ENCODE assay signal across 1 cellular context in the genomic region with DNA sequence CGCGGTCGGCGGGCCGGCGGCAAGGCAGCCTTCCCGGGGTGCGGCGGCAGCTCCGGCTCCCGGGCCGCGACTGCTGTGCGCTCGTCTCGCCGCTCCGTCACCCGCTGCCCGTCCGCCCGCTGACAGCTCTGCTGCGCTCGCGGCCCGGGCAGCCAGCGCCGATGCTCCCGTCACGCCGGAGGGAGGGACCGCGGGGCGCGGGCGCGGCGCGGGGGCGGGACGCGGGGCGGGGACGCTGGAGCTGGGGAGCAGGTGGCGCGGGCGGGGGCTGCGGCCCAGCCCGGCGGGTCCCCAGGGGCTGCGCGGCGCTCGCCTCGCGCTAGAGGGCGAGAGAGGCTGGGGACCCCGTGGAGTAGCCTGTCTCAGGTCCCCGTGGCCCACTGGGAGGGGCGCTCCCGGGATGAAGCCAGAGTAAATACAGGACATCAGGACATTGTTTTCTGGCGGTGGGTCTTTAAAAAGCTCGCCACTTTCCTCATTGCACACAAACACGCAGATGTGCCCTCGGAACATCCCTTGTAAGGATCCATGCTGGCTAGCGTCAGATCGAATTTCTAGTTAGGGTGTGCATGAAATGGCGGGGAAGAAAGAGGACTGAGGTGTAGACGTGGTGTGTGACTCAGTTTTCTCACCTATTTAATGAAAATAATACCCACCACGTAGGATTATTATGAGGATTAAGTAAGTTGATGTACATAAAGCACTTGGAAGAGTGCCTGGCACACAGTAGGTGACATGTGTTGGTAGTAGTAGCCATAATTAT.
TF ChIP-seq lines count a peak whose summit lies in the region.

A gene with protein sequence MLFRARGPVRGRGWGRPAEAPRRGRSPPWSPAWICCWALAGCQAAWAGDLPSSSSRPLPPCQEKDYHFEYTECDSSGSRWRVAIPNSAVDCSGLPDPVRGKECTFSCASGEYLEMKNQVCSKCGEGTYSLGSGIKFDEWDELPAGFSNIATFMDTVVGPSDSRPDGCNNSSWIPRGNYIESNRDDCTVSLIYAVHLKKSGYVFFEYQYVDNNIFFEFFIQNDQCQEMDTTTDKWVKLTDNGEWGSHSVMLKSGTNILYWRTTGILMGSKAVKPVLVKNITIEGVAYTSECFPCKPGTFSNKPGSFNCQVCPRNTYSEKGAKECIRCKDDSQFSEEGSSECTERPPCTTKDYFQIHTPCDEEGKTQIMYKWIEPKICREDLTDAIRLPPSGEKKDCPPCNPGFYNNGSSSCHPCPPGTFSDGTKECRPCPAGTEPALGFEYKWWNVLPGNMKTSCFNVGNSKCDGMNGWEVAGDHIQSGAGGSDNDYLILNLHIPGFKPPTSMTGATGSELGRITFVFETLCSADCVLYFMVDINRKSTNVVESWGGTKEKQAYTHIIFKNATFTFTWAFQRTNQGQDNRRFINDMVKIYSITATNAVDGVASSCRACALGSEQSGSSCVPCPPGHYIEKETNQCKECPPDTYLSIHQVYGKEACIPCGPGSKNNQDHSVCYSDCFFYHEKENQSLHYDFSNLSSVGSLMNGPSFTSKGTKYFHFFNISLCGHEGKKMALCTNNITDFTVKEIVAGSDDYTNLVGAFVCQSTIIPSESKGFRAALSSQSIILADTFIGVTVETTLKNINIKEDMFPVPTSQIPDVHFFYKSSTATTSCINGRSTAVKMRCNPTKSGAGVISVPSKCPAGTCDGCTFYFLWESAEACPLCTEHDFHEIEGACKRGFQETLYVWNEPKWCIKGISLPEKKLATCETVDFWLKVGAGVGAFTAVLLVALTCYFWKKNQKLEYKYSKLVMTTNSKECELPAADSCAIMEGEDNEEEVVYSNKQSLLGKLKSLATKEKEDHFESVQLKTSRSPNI (minus strand): TSS at position 130 of the 763 bp plus-strand sequence. CDS start 141 bp downstream, outside the sequence.

TF ChIP-seq in endothelial cell of umbilical vein, 7 proteins besides CTCF, POLR2A, EP300 and RAD21 (continued from another document):
- no peak for TF ChIP-seq FOS (IDR thresholded peaks at IDR 0.05; ENCODE audit: borderline replicate concordance, insufficient read depth, low read length)
- TF ChIP-seq, protein P1, sequence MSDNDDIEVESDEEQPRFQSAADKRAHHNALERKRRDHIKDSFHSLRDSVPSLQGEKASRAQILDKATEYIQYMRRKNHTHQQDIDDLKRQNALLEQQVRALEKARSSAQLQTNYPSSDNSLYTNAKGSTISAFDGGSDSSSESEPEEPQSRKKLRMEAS (IDR thresholded peaks at IDR 0.05; ENCODE audit: insufficient read depth, insufficient read length), result no peak
